ENCODE assay signal across 7 cellular contexts in genomic region chr18:78183815-78184214, GRCh38.
"Had no signal": no experiment of that assay in that cellular context is flagged by ENCODE, and none has a peak within 500 bp of the region (broad histone marks: within the 10 kb centered on the region; RNA-seq: fewer than 3 reads in every experiment).

No MANE protein-coding gene starts in this region.

- H3K4me1 ChIP-seq: HAP-1 had no signal

- H3K9me3 ChIP-seq: HAP-1 had no signal

- H3K36me3 ChIP-seq: HAP-1 had no signal

- ATAC-seq: HCT116 had no signal

- FAIRE-seq: HTR-8/SVneo had no signal

- H3K9ac ChIP-seq: GM23248 had no signal

- H3K4me3 ChIP-seq: GM23248, HAP-1 had no signal

- H3K27ac ChIP-seq: GM23248 had no signal

- DNase-seq: GM23248, GOT3, H7, KBM-7 had no signal

- H2AFZ ChIP-seq: GM23248 had no signal
